In the genomic region with DNA sequence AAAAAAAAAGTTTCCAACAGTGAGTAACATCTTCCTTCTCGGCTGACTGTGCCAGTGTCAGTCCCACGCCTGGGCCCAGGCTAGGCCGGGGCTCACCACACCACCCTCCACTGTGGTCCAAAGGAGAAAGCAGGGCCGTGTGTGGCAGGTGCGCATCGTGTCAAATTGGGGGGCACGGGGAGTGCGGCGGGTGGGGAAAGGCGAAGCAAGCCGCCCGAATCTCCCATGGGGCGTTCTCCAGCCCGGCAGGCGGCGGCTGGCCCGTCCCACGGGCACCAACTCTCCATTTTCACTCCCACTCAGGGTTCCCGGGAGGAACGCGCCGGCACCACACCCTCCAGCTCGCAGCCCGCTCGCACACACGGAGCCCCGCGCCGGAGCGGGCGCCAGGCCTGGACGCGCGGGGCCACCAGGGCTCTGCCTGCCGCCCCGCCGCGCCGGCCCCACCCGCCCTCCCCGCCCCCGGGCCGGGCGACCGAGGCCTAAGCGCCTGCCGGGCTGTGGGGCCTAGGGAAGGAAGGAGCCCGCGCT, we compare ENCODE assay signal across 8 cellular contexts. TPM values are rescaled to one million over a fixed set of nuclear protein-coding genes. Genes with fewer than 3 reads are reported as not detected.
A peak's percentile ranks its signal among the peaks of the same experiment; 100 is the strongest.
DNase-seq lines count a peak whose midpoint lies in the region; ATAC-seq and TF ChIP-seq lines count a peak whose summit lies in the region.

No MANE protein-coding gene starts in this region.

- WGBS in esophagus, 2 donors = 0 to 1% methylated on average over 18 to 49 of the region's 49 CpGs

- DNase-seq in activated CD8-positive, alpha-beta memory T cell treated with anti-CD3 and anti-CD28 coated beads, Interleukin-2, amount 50 U/mL, for 4 hours = peak; percentile 67
- DNase-seq in naive thymus-derived CD8-positive, alpha-beta T cell = peak in 7 of 10 donors; percentile 13 to 68 (median 24)

- POLR2A ChIA-PET in naive thymus-derived CD8-positive, alpha-beta T cell (lab: Charles Lee) = interaction anchor here (0.6 to 5.7 kb wide), 12 partner anchors 16 to 645 kb away, joined by 3 to 56 read pairs (median 4); a partner anchor contains a TSS

- H3K27me3 ChIP-seq in BLaER1 treated with 17β-estradiol and CSF1 and Interleukin-3, amounts not matched to agents 10 nM and 100 nM = no peaks in the 10 kb centered on the region
- H3K27me3 ChIP-seq in Loucy (ENCODE audit: insufficient read depth, low read length, poor library complexity, severe bottlenecking) (no peaks in the 10 kb centered on the region), esophagus (ENCODE audit: control insufficient read depth in 1 of 2, insufficient read depth in 2 of 2, low read length in 2 of 2) (no peaks in the 10 kb centered on the region)

- peak overlapping the region; percentile 75 to 97 (median 90) for H3K4me2 ChIP-seq in BLaER1 treated with 17β-estradiol and CSF1 and Interleukin-3, amounts not matched to agents 10 nM and 100 nM
- peak overlapping the region; percentile 87 for H3K4me2 ChIP-seq in Loucy (ENCODE audit: low read depth, low read length, poor library complexity, severe bottlenecking)

- H3K36me3 ChIP-seq in BLaER1 treated with 17β-estradiol and CSF1 and Interleukin-3, amounts not matched to agents 10 nM and 100 nM = peaks cover 0 to 8% (median 4%) of the 10 kb centered on the region in 11 experiments; a peak in 9 of 22 replicates
- H3K36me3 ChIP-seq in Loucy (ENCODE audit: insufficient read depth, low read length) = no peaks in the 10 kb centered on the region
- peaks cover 0 to 2% of the 10 kb centered on the region in 2 donors for H3K36me3 ChIP-seq in esophagus (ENCODE audit: control insufficient read depth in 2 of 2, insufficient read depth in 2 of 2, low read length in 1 of 2)

- H2AFZ ChIP-seq in Loucy (ENCODE audit: low read length) = peak overlapping the region; percentile 45; the same call in 1 of the 2 replicates

- peak overlapping the region; percentile 93 to 99 (median 96) for H3K9ac ChIP-seq in BLaER1 treated with 17β-estradiol and CSF1 and Interleukin-3, amounts not matched to agents 10 nM and 100 nM
- H3K9ac ChIP-seq in Loucy (ENCODE audit: low read depth, low read length, poor library complexity, severe bottlenecking) = peak overlapping the region; percentile 83

- H3F3A ChIP-seq in Loucy (ENCODE audit: low read depth) = no peaks in the 10 kb centered on the region

- H3K4me3 ChIP-seq in BLaER1 treated with 17β-estradiol and CSF1 and Interleukin-3, amounts not matched to agents 10 nM and 100 nM = peak overlapping the region; percentile 67 to 87 (median 78)
- H3K4me3 ChIP-seq in Loucy (ENCODE audit: low read length, poor library complexity, severe bottlenecking) (peak overlapping the region; percentile 80), esophagus (ENCODE audit: low read depth in 1 of 2, low read length in 2 of 2) (peak overlapping the region; percentile 63 to 73)

- peak overlapping the region; percentile 80 to 94 (median 91) for H3K4me3 Mint-ChIP-seq in naive thymus-derived CD8-positive, alpha-beta T cell
- peak overlapping the region; percentile 89 for H3K4me3 Mint-ChIP-seq in stimulated activated memory B cell treated with anti-CD40 and anti-IgM and Interleukin-4, amounts not matched to agents 10 μg/mL and 1 μg/mL and 100 μg/mL, for 72 hours

- H3K9me2 ChIP-seq in Loucy (replicated peaks; ENCODE audit: low read depth, low read length) = no peaks in the 10 kb centered on the region

- peak overlapping the region; percentile 82 to 97 (median 94) for H3K27ac Mint-ChIP-seq in naive thymus-derived CD8-positive, alpha-beta T cell
- peak overlapping the region; percentile 78 for H3K27ac Mint-ChIP-seq in stimulated activated memory B cell treated with anti-CD40 and anti-IgM and Interleukin-4, amounts not matched to agents 10 μg/mL and 1 μg/mL and 100 μg/mL, for 72 hours

- peak; percentile 20 for ATAC-seq in GM21526 (IDR thresholded peaks at IDR 0.05; ENCODE audit: low FRiP score, unreplicated experiment)
- peak; percentile 6 to 23 for ATAC-seq in naive thymus-derived CD8-positive, alpha-beta T cell
- peak; percentile 57 for ATAC-seq in stimulated activated memory B cell treated with anti-CD40 and anti-IgM and Interleukin-4, amounts not matched to agents 10 μg/mL and 1 μg/mL and 100 μg/mL, for 72 hours
- no peak for ATAC-seq in GM18861 (IDR thresholded peaks at IDR 0.05; ENCODE audit: unreplicated experiment)

- H4K20me1 ChIP-seq in BLaER1 treated with 17β-estradiol and CSF1 and Interleukin-3, amounts not matched to agents 10 nM and 100 nM = peaks cover 6 to 40% (median 14%) of the 10 kb centered on the region in 11 experiments; a peak in 17 of 22 replicates
- H4K20me1 ChIP-seq in Loucy (ENCODE audit: insufficient read depth, low read length, poor library complexity, severe bottlenecking) = peaks cover 28% of the 10 kb centered on the region

- H3K27me3 Mint-ChIP-seq in naive thymus-derived CD8-positive, alpha-beta T cell = no peaks in the 10 kb centered on the region
- H3K27me3 Mint-ChIP-seq in stimulated activated memory B cell treated with anti-CD40 and anti-IgM and Interleukin-4, amounts not matched to agents 10 μg/mL and 1 μg/mL and 100 μg/mL, for 72 hours = no peaks in the 10 kb centered on the region

- H3K4me1 Mint-ChIP-seq in naive thymus-derived CD8-positive, alpha-beta T cell = peaks cover 16 to 48% (median 37%) of the 10 kb centered on the region in 4 donors
- H3K4me1 Mint-ChIP-seq in stimulated activated memory B cell treated with anti-CD40 and anti-IgM and Interleukin-4, amounts not matched to agents 10 μg/mL and 1 μg/mL and 100 μg/mL, for 72 hours = peaks cover 42% of the 10 kb centered on the region

- peaks cover 30 to 41% (median 34%) of the 10 kb centered on the region in 10 experiments for H3K4me1 ChIP-seq in BLaER1 treated with 17β-estradiol and CSF1 and Interleukin-3, amounts not matched to agents 10 nM and 100 nM
- peaks cover 41% of the 10 kb centered on the region for H3K4me1 ChIP-seq in Loucy (ENCODE audit: insufficient read depth, low read length, poor library complexity, severe bottlenecking)
- H3K4me1 ChIP-seq in esophagus (ENCODE audit: control insufficient read depth in 2 of 2, insufficient read depth in 2 of 2, low read length in 1 of 2) = peaks cover 2 to 4% of the 10 kb centered on the region in 2 donors

- peak overlapping the region; percentile 83 to 98 (median 94) for H3K27ac ChIP-seq in BLaER1 treated with 17β-estradiol and CSF1 and Interleukin-3, amounts not matched to agents 10 nM and 100 nM
- H3K27ac ChIP-seq in esophagus (ENCODE audit: low read depth in 2 of 2, low read length in 1 of 2) = peak overlapping the region; percentile 91 to 100

- H3K9me3 ChIP-seq in BLaER1 treated with 17β-estradiol and CSF1 and Interleukin-3, amounts not matched to agents 10 nM and 100 nM (replicated peaks in 1 of 11) = no peaks in the 10 kb centered on the region; a peak in 1 of 22 replicates
- H3K9me3 ChIP-seq in Loucy (ENCODE audit: insufficient read depth, low read depth, low read length) (no peaks in the 10 kb centered on the region), esophagus (ENCODE audit: control insufficient read depth in 2 of 2, insufficient read depth in 1 of 2, low read depth in 1 of 2, low read length in 1 of 2) (no peaks in the 10 kb centered on the region)

- no peaks in the 10 kb centered on the region for H3K9me3 Mint-ChIP-seq in naive thymus-derived CD8-positive, alpha-beta T cell
- H3K9me3 Mint-ChIP-seq in stimulated activated memory B cell treated with anti-CD40 and anti-IgM and Interleukin-4, amounts not matched to agents 10 μg/mL and 1 μg/mL and 100 μg/mL, for 72 hours = no peaks in the 10 kb centered on the region

- peaks cover 49% of the 10 kb centered on the region for H3K79me2 ChIP-seq in Loucy (ENCODE audit: insufficient read depth, low read length)

- peaks cover 0 to 6% (median 0%) of the 10 kb centered on the region in 3 donors for H3K36me3 Mint-ChIP-seq in naive thymus-derived CD8-positive, alpha-beta T cell
- H3K36me3 Mint-ChIP-seq in stimulated activated memory B cell treated with anti-CD40 and anti-IgM and Interleukin-4, amounts not matched to agents 10 μg/mL and 1 μg/mL and 100 μg/mL, for 72 hours = peaks cover 8% of the 10 kb centered on the region

- TF ChIP-seq CTCF in Loucy (conservative IDR thresholded peaks at IDR 0.05; ENCODE audit: low read length) = no peak

RNA-seq across cellular contexts. Expression of a gene that starts 0.6 kb away (rescaled TPM):
- 1 to 10 TPM; 5.6 to 6.3 TPM for polyA plus RNA-seq in esophagus
- 10 to 100 TPM; 17.4 to 22.0 TPM for total RNA-seq in naive thymus-derived CD8-positive, alpha-beta T cell
- 10 to 100 TPM in 1 of 3 donors, 1 to 10 TPM in 2; 6.8 to 13.3 (median 7.9) TPM for polyA plus RNA-seq in naive thymus-derived CD8-positive, alpha-beta T cell
